Comparison of ENCODE assay signal across 9 cellular contexts in genomic region chr20:64101731-64102621, GRCh38. TPM values are rescaled to one million over a fixed set of nuclear protein-coding genes. Genes with fewer than 3 reads are reported as not detected.
DNase-seq lines count a peak whose midpoint lies in the region; ATAC-seq and TF ChIP-seq lines count a peak whose summit lies in the region.
"Had no signal": no experiment of that assay in that cellular context is flagged by ENCODE, and none has a peak within 500 bp of the region (broad histone marks: within the 10 kb centered on the region; RNA-seq: fewer than 3 reads in every experiment).

No MANE protein-coding gene starts in this region.

- no peak overlapping the region for H4K5ac ChIP-seq in H9 (ENCODE audit: insufficient read length, low read depth, low read length)

- H3K18ac ChIP-seq in H9 (ENCODE audit: insufficient read length, low read depth, low read length): no peak overlapping the region

- CTCF ChIA-PET in SK-N-SH (lab: Yijun Ruan, JAX): interaction anchor here (0.5 to 2.6 kb wide), 26 partner anchors 8 to 166 kb away, joined by 3 to 32 read pairs (median 4); partner anchors contain the start of genes LKAAEAR1, OPRL1, PCMTD2 and PRPF6

- no peak overlapping the region for H3K23ac ChIP-seq in H9 (ENCODE audit: insufficient read length, low read depth, low read length)

- H3T11ph ChIP-seq in H9 (ENCODE audit: low read length): no peak overlapping the region

- no peak overlapping the region for H3K56ac ChIP-seq in H9 (ENCODE audit: insufficient read length, low read depth, low read length)

- H4K20me1 ChIP-seq in H9 (ENCODE audit: control insufficient read depth, insufficient read depth, insufficient read length) (no peaks in the 10 kb centered on the region), SK-N-SH (ENCODE audit: insufficient read depth) (no peaks in the 10 kb centered on the region)

- TF ChIP-seq EP300 in SK-N-SH (IDR thresholded peaks at IDR 0.05; ENCODE audit: borderline replicate concordance in 1 of 2, low read depth in 1 of 2, low read length in 1 of 2): no peak

- H3K4me1 Mint-ChIP-seq in H9: peaks cover 9 to 11% of the 10 kb centered on the region in 2 experiments; a peak in 3 of 4 replicates
- peaks cover 6% of the 10 kb centered on the region for H3K4me1 Mint-ChIP-seq in activated naive CD8-positive, alpha-beta T cell treated with anti-CD3 and anti-CD28 coated beads, Interleukin-2, amount 10 ng/mL, durations not matched to agents 7 days and 5 days

- H3K27ac ChIP-seq in H9 (ENCODE audit: insufficient read length, low read depth, low read length) (no peak overlapping the region), SK-N-SH (ENCODE audit: low read depth in 2 of 2, low read length in 1 of 2) (no peak overlapping the region)

- H3K27me3 Mint-ChIP-seq in H9 (ENCODE audit: low read depth): peaks cover 40% of the 10 kb centered on the region
- H3K27me3 Mint-ChIP-seq in activated naive CD8-positive, alpha-beta T cell treated with anti-CD3 and anti-CD28 coated beads, Interleukin-2, amount 10 ng/mL, durations not matched to agents 7 days and 5 days: peaks cover 21% of the 10 kb centered on the region

- H3K36me3 Mint-ChIP-seq in H9 (ENCODE audit: insufficient read depth in 1 of 3, low read depth in 3 of 3): peaks cover 0 to under 1% (median 0%) of the 10 kb centered on the region in 3 experiments; a peak in 1 of 7 replicates
- no peaks in the 10 kb centered on the region for H3K36me3 Mint-ChIP-seq in activated naive CD8-positive, alpha-beta T cell treated with anti-CD3 and anti-CD28 coated beads, Interleukin-2, amount 10 ng/mL, durations not matched to agents 7 days and 5 days

- H3K9ac ChIP-seq in H9 (ENCODE audit: extremely low read depth, insufficient read length, low read length) (no peak overlapping the region), SK-N-SH (no peak overlapping the region), iPS-15b (ENCODE audit: low read depth, low read length) (no peak overlapping the region)

- H2BK120ac ChIP-seq in H9 (ENCODE audit: low read depth, low read length, poor library complexity, severe bottlenecking): no peak overlapping the region

- no peaks in the 10 kb centered on the region for H3K9me2 ChIP-seq in SK-N-SH

- H3K4me2 ChIP-seq in H9 (ENCODE audit: insufficient read depth, insufficient read length, low read length) (peak overlapping the region; percentile 50), SK-N-SH (peak overlapping the region; percentile 37)

- H2AK5ac ChIP-seq in H9 (ENCODE audit: insufficient read length, low read length): no peak overlapping the region

- H3K4me3 ChIP-seq in SK-N-SH (ENCODE audit: low read depth in 2 of 2, low read length in 1 of 2): peak overlapping the region; percentile 27 to 46
- H3K4me3 ChIP-seq in iPS-15b (ENCODE audit: low read depth, low read length): peak overlapping the region; percentile 61

- H3K27ac Mint-ChIP-seq in H9: no peak overlapping the region
- H3K27ac Mint-ChIP-seq in activated naive CD8-positive, alpha-beta T cell treated with anti-CD3 and anti-CD28 coated beads, Interleukin-2, amount 10 ng/mL, durations not matched to agents 7 days and 5 days: no peak overlapping the region

- no peak overlapping the region for H3K14ac ChIP-seq in H9 (ENCODE audit: insufficient read depth, low read length)

- no CpG with 5 or more reads among the region's 64 CpGs for WGBS in H9 (ENCODE audit: extremely low coverage, insufficient read length, low lambda C conversion rate)
- WGBS in SK-N-SH (ENCODE audit: low lambda C conversion rate): 43% methylated on average over 5 of the region's 64 CpGs

- no peak overlapping the region for H2AFZ ChIP-seq in H9 (ENCODE audit: low read length)
- no peak overlapping the region for H2AFZ ChIP-seq in SK-N-SH (ENCODE audit: low read depth)

- H3K9me3 ChIP-seq in H9 (ENCODE audit: control insufficient read depth, low read depth, low read length) (no peaks in the 10 kb centered on the region), SK-N-SH (no peaks in the 10 kb centered on the region), iPS-15b (ENCODE audit: control insufficient read depth, insufficient read depth, low read length) (no peaks in the 10 kb centered on the region)

- H2BK12ac ChIP-seq in H9 (ENCODE audit: insufficient read length, low read depth, low read length): no peak overlapping the region

- H2BK15ac ChIP-seq in H9 (ENCODE audit: low read depth, low read length): no peak overlapping the region

- peak overlapping the region; percentile 62 to 83 for H3K4me3 Mint-ChIP-seq in H9
- H3K4me3 Mint-ChIP-seq in activated naive CD8-positive, alpha-beta T cell treated with anti-CD3 and anti-CD28 coated beads, Interleukin-2, amount 10 ng/mL, durations not matched to agents 7 days and 5 days: no peak overlapping the region

- H3K23me2 ChIP-seq in H9 (ENCODE audit: insufficient read length, low read depth, low read length, poor library complexity, severe bottlenecking): no peaks in the 10 kb centered on the region

- H3K36me3 ChIP-seq in SK-N-SH (replicated peaks in 1 of 2; ENCODE audit: control insufficient read depth in 1 of 2, insufficient read depth in 2 of 2, low read length in 1 of 2) (no peaks in the 10 kb centered on the region), iPS-15b (ENCODE audit: control insufficient read depth, insufficient read depth, low read length) (no peaks in the 10 kb centered on the region)

- H3F3A ChIP-seq in SK-N-SH (replicated peaks; ENCODE audit: insufficient read depth): no peaks in the 10 kb centered on the region

- no peaks in the 10 kb centered on the region for H3K4me1 ChIP-seq in H9 (ENCODE audit: insufficient read depth, low read length)
- peaks cover 0 to 2% of the 10 kb centered on the region in 2 experiments; a peak in 1 of 4 replicates for H3K4me1 ChIP-seq in SK-N-SH (ENCODE audit: control insufficient read depth in 1 of 2, insufficient read depth in 2 of 2, low read depth in 1 of 2, low read length in 1 of 2)
- no peaks in the 10 kb centered on the region for H3K4me1 ChIP-seq in iPS-15b (ENCODE audit: control insufficient read depth, insufficient read depth, low read length)

- peak; percentile 65 for ATAC-seq in activated naive CD8-positive, alpha-beta T cell treated with anti-CD3 and anti-CD28 coated beads, Interleukin-2, amount 10 ng/mL, durations not matched to agents 7 days and 5 days (ENCODE audit: low read depth)

- TF ChIP-seq RAD21 in SK-N-SH (IDR thresholded peaks at IDR 0.05; ENCODE audit: low read length): peak; percentile 51

- H3K9me3 Mint-ChIP-seq in H9: peaks cover 0 to under 1% of the 10 kb centered on the region in 2 experiments; a peak in 2 of 5 replicates
- no peaks in the 10 kb centered on the region for H3K9me3 Mint-ChIP-seq in activated naive CD8-positive, alpha-beta T cell treated with anti-CD3 and anti-CD28 coated beads, Interleukin-2, amount 10 ng/mL, durations not matched to agents 7 days and 5 days

- H4K8ac ChIP-seq in H9 (replicated peaks; ENCODE audit: insufficient read length, low read depth, low read length): no peak overlapping the region

- H3K27me3 ChIP-seq in H9 (ENCODE audit: insufficient read depth, low read length) (peaks cover 3% of the 10 kb centered on the region; the same call in 1 of the 2 replicates), SK-N-SH (ENCODE audit: insufficient read depth) (no peaks in the 10 kb centered on the region; the same call in 1 of the 2 replicates), iPS-15b (ENCODE audit: control insufficient read depth, insufficient read depth, low read length) (peaks cover 10% of the 10 kb centered on the region)

- DNase-seq in AG09319 (ENCODE audit: extremely low read depth, low read depth): no peak
- peak; percentile 74 for DNase-seq in H9
- DNase-seq in SK-N-SH: peak; percentile 94
- DNase-seq in activated naive CD8-positive, alpha-beta T cell treated with anti-CD3 and anti-CD28 coated beads, Interleukin-2, amount 10 ng/mL, durations not matched to agents 7 days and 5 days: peak; percentile 87
- peak; percentile 69 for DNase-seq in stimulated activated CD4-positive, alpha-beta T cell treated with anti-CD3 and anti-CD28 coated beads, Interleukin-4, amount 100 ng/mL, for 24 hours
- DNase-seq in NCI-H510A treated with DMSO at 0.1 percent for 48 hours (lab: John Stamatoyannopoulos, UW): no peak
- DNase-seq in NCI-H1694 (lab: John Stamatoyannopoulos, UW): no peak

- H3K79me2 ChIP-seq in H9 (ENCODE audit: insufficient read depth, low read length): no peaks in the 10 kb centered on the region
- no peaks in the 10 kb centered on the region for H3K79me2 ChIP-seq in SK-N-SH (ENCODE audit: insufficient read depth)

- H4K91ac ChIP-seq in H9 (ENCODE audit: insufficient read length, low read depth, low read length): no peak overlapping the region

- H2BK5ac ChIP-seq in H9 (ENCODE audit: insufficient read length, low read length): no peak overlapping the region

- H2BK20ac ChIP-seq in H9 (ENCODE audit: low read depth, low read length, poor library complexity, severe bottlenecking): no peak overlapping the region

- H3K79me1 ChIP-seq in H9 (ENCODE audit: insufficient read depth, low read depth, low read length, poor library complexity, severe bottlenecking): no peaks in the 10 kb centered on the region

- POLR2A ChIA-PET in SK-N-SH (lab: Yijun Ruan, JAX): no interaction called here
- POLR2A ChIA-PET in activated naive CD8-positive, alpha-beta T cell treated with anti-CD3 and anti-CD28 coated beads, Interleukin-2, amount 10 ng/mL, durations not matched to agents 7 days and 5 days (lab: Charles Lee): no interaction called here

- no peak overlapping the region for H3K4ac ChIP-seq in H9 (ENCODE audit: low read depth, low read length)

- TF ChIP-seq CTCF in AG09319 (IDR thresholded peaks at IDR 0.05; ENCODE audit: low read depth, low read length): peak; percentile 37
- peak; percentile 97 for TF ChIP-seq CTCF in H9 (conservative IDR thresholded peaks at IDR 0.05)
- TF ChIP-seq CTCF in SK-N-SH (IDR thresholded peaks at IDR 0.05): peak; percentile 61

RNA-seq across cellular contexts. Expression of gene NPBWR2, which starts 5.4 kb away (rescaled TPM):
- not detected in 2 replicates for total RNA-seq in H9 (2021)
- polyA plus RNA-seq in SK-N-SH (2012; rRNA removed): not detected in 2 replicates
- polyA plus RNA-seq in SK-N-SH (2012; cell fraction: cytosol; rRNA removed): not detected in 2 replicates
- polyA plus RNA-seq in SK-N-SH (2012; cell fraction: nucleus; rRNA removed): not detected in 2 replicates
- total RNA-seq in activated naive CD8-positive, alpha-beta T cell treated with anti-CD3 and anti-CD28 coated beads, Interleukin-2, amount 10 ng/mL, durations not matched to agents 7 days and 5 days: not detected
- total RNA-seq: lower leg skin had no signal

RNA-seq across cellular contexts. Expression of gene LKAAEAR1, which starts 17.8 kb away (rescaled TPM):
- total RNA-seq in H9 (2021): 0.39 TPM in 1 of 2 replicates, not detected in the other
- 0.37 and 0.71 TPM in 2 replicates for polyA plus RNA-seq in SK-N-SH (2012; rRNA removed)
- polyA plus RNA-seq in SK-N-SH (2012; cell fraction: cytosol; rRNA removed): 0.33 and 0.55 TPM in 2 replicates
- polyA plus RNA-seq in SK-N-SH (2012; cell fraction: nucleus; rRNA removed): 0.37 and 1.2 TPM in 2 replicates
- 1 to 10 TPM in 1 of 2 experiments, under 1 TPM in 1; 0.57 to 1.1 TPM for total RNA-seq in activated naive CD8-positive, alpha-beta T cell treated with anti-CD3 and anti-CD28 coated beads, Interleukin-2, amount 10 ng/mL, durations not matched to agents 7 days and 5 days

RNA-seq across cellular contexts. Expression of gene OPRL1, which starts 22.1 kb away (rescaled TPM):
- 0.90 and 1.0 TPM in 2 replicates for total RNA-seq in H9 (2021)
- polyA plus RNA-seq in SK-N-SH (2012; rRNA removed): 1.7 and 1.8 TPM in 2 replicates
- 0.77 and 1.3 TPM in 2 replicates for polyA plus RNA-seq in SK-N-SH (2012; cell fraction: cytosol; rRNA removed)
- 3.2 and 3.8 TPM in 2 replicates for polyA plus RNA-seq in SK-N-SH (2012; cell fraction: nucleus; rRNA removed)
- total RNA-seq in activated naive CD8-positive, alpha-beta T cell treated with anti-CD3 and anti-CD28 coated beads, Interleukin-2, amount 10 ng/mL, durations not matched to agents 7 days and 5 days: 1 to 10 TPM; 1.8 to 2.6 TPM

RNA-seq across cellular contexts. Expression of gene RGS19, which starts 22.7 kb away (rescaled TPM):
- total RNA-seq in H9 (2021): 11.7 and 12.8 TPM in 2 replicates
- 18.7 and 20.5 TPM in 2 replicates for polyA plus RNA-seq in SK-N-SH (2012; rRNA removed)
- polyA plus RNA-seq in SK-N-SH (2012; cell fraction: cytosol; rRNA removed): 10.0 and 16.3 TPM in 2 replicates
- 15.3 and 16.4 TPM in 2 replicates for polyA plus RNA-seq in SK-N-SH (2012; cell fraction: nucleus; rRNA removed)
- 100 to 1,000 TPM in 1 of 2 experiments, 10 to 100 TPM in 1; 95.1 to 106 TPM for total RNA-seq in activated naive CD8-positive, alpha-beta T cell treated with anti-CD3 and anti-CD28 coated beads, Interleukin-2, amount 10 ng/mL, durations not matched to agents 7 days and 5 days

RNA-seq across cellular contexts. Expression of gene TCEA2, which starts 39.0 kb away (rescaled TPM):
- total RNA-seq in H9 (2021): 48.1 and 51.7 TPM in 2 replicates
- 53.5 and 98.9 TPM in 2 replicates for polyA plus RNA-seq in SK-N-SH (2012; rRNA removed)
- polyA plus RNA-seq in SK-N-SH (2012; cell fraction: cytosol; rRNA removed): 48.6 and 62.9 TPM in 2 replicates
- polyA plus RNA-seq in SK-N-SH (2012; cell fraction: nucleus; rRNA removed): 179 and 294 TPM in 2 replicates
- total RNA-seq in activated naive CD8-positive, alpha-beta T cell treated with anti-CD3 and anti-CD28 coated beads, Interleukin-2, amount 10 ng/mL, durations not matched to agents 7 days and 5 days: 10 to 100 TPM; 65.3 to 74.9 TPM

Comparison
In these comparisons a context has a peak if more than half of its experiments do, and no peak if none do; other contexts are left out.
1. DNase-seq: peak in H9 (single experiment), SK-N-SH (single experiment), activated naive CD8-positive, alpha-beta T cell treated with anti-CD3 and anti-CD28 coated beads, Interleukin-2, amount 10 ng/mL, durations not matched to agents 7 days and 5 days (single experiment) and stimulated activated CD4-positive, alpha-beta T cell treated with anti-CD3 and anti-CD28 coated beads, Interleukin-4, amount 100 ng/mL, for 24 hours (single experiment); none in AG09319 (single experiment), NCI-H510A treated with DMSO at 0.1 percent for 48 hours (single experiment) and NCI-H1694 (single experiment).
2. CTCF ChIP-seq: peak in every context shown above with its lines; median percentile 97 in H9; 61 in SK-N-SH; 37 in AG09319.